ENCODE assay signal across 28 cellular contexts in genomic region chr9:86512929-86513328, GRCh38.
"Had no signal": no experiment of that assay in that cellular context is flagged by ENCODE, and none has a peak within 500 bp of the region (broad histone marks: within the 10 kb centered on the region; RNA-seq: fewer than 3 reads in every experiment).

No MANE protein-coding gene starts in this region.

- H3K9ac ChIP-seq: neural progenitor cell had no signal

- H3K27me3 ChIP-seq: gastrocnemius medialis, heart left ventricle, hepatocyte, left lung, neural progenitor cell, right atrium auricular region, stomach, thyroid gland, vagina had no signal

- H3K4me3 ChIP-seq: gastrocnemius medialis, heart left ventricle, hepatocyte, left lung, mucosa of descending colon, neural progenitor cell, prostate gland, right atrium auricular region, stomach, thyroid gland, vagina had no signal

- H3K27ac ChIP-seq: epithelial cell of prostate, gastrocnemius medialis, heart left ventricle, hepatocyte, left lung, neural progenitor cell, prostate gland, right atrium auricular region, stomach, thyroid gland, vagina had no signal

- H3K4me1 ChIP-seq: gastrocnemius medialis, heart left ventricle, left lung, prostate gland, right atrium auricular region, thyroid gland, vagina had no signal

- H3K27me3 Mint-ChIP-seq: dendritic cell treated with granulocyte-macrophage colony-stimulating factor and Interleukin-4, amounts not matched to agents 40 ng/mL and 50 ng/mL, for 4 days had no signal

- H3K4me2 ChIP-seq: hepatocyte, neural progenitor cell had no signal

- H3K4me1 Mint-ChIP-seq: naive thymus-derived CD4-positive, alpha-beta T cell; neural progenitor cell; stimulated activated effector memory CD8-positive, alpha-beta T cell treated with anti-CD3 and anti-CD28 coated beads, Interleukin-12 subunit alpha, Interleukin-12 subunit beta, amount 100 ng/mL, for 72 hours had no signal

- H3K4me3 Mint-ChIP-seq: dendritic cell treated with granulocyte-macrophage colony-stimulating factor and Interleukin-4, amounts not matched to agents 40 ng/mL and 50 ng/mL, for 4 days; endodermal cell; mesothelial cell of epicardium; naive thymus-derived CD4-positive, alpha-beta T cell; nephron; neural progenitor cell; stimulated activated effector memory CD8-positive, alpha-beta T cell treated with anti-CD3 and anti-CD28 coated beads, Interleukin-12 subunit alpha, Interleukin-12 subunit beta, amount 100 ng/mL, for 72 hours had no signal

- H3K27ac Mint-ChIP-seq: dendritic cell treated with granulocyte-macrophage colony-stimulating factor and Interleukin-4, amounts not matched to agents 40 ng/mL and 50 ng/mL, for 4 days; endodermal cell; mesothelial cell of epicardium; naive thymus-derived CD4-positive, alpha-beta T cell; neural progenitor cell; stimulated activated effector memory CD8-positive, alpha-beta T cell treated with anti-CD3 and anti-CD28 coated beads, Interleukin-12 subunit alpha, Interleukin-12 subunit beta, amount 100 ng/mL, for 72 hours had no signal

- H2AFZ ChIP-seq: hepatocyte, neural progenitor cell had no signal

- H3K9me3 Mint-ChIP-seq: dendritic cell treated with granulocyte-macrophage colony-stimulating factor and Interleukin-4, amounts not matched to agents 40 ng/mL and 50 ng/mL, for 4 days; endodermal cell; mesothelial cell of epicardium; naive thymus-derived CD4-positive, alpha-beta T cell; nephron; neural progenitor cell; stimulated activated effector memory CD8-positive, alpha-beta T cell treated with anti-CD3 and anti-CD28 coated beads, Interleukin-12 subunit alpha, Interleukin-12 subunit beta, amount 100 ng/mL, for 72 hours had no signal

- H3K36me3 ChIP-seq: gastrocnemius medialis, heart left ventricle, left lung, neural progenitor cell, prostate gland, right atrium auricular region, stomach, thyroid gland, vagina had no signal

- H3K9me3 ChIP-seq: gastrocnemius medialis, heart left ventricle, left lung, mucosa of descending colon, prostate gland, right atrium auricular region, stomach, thyroid gland, vagina had no signal

- H3K36me3 Mint-ChIP-seq: mesothelial cell of epicardium; naive thymus-derived CD4-positive, alpha-beta T cell; neural progenitor cell; stimulated activated effector memory CD8-positive, alpha-beta T cell treated with anti-CD3 and anti-CD28 coated beads, Interleukin-12 subunit alpha, Interleukin-12 subunit beta, amount 100 ng/mL, for 72 hours had no signal

- DNase-seq: effector CD8-positive, alpha-beta T cell; endodermal cell; foreskin fibroblast; gastrocnemius medialis; heart left ventricle; left cardiac atrium; left lung; mesenchymal stem cell; mucosa of descending colon; naive thymus-derived CD4-positive, alpha-beta T cell; stimulated activated CD4-positive, alpha-beta T cell treated with anti-CD3 and anti-CD28 coated beads, Interleukin-2, amount 100 ng/mL, for 24 hours; stimulated activated CD4-positive, alpha-beta T cell treated with anti-CD3 and anti-CD28 coated beads, Interleukin-4, amount 100 ng/mL, for 24 hours; stimulated activated naive CD4-positive, alpha-beta T cell treated with Interleukin-2 at 50 U/mL for 16 hours; stomach; thyroid gland; trophoblast cell had no signal

- ATAC-seq: esophagus mucosa; gastrocnemius medialis; heart left ventricle; left cardiac atrium; left lung; mucosa of descending colon; naive thymus-derived CD4-positive, alpha-beta T cell; sciatic nerve; stimulated activated effector memory CD8-positive, alpha-beta T cell treated with anti-CD3 and anti-CD28 coated beads, Interleukin-12 subunit alpha, Interleukin-12 subunit beta, amount 100 ng/mL, for 72 hours had no signal

- H3K79me2 ChIP-seq: hepatocyte had no signal
